8 cellular contexts compared by ENCODE assay signal in the genomic region with DNA sequence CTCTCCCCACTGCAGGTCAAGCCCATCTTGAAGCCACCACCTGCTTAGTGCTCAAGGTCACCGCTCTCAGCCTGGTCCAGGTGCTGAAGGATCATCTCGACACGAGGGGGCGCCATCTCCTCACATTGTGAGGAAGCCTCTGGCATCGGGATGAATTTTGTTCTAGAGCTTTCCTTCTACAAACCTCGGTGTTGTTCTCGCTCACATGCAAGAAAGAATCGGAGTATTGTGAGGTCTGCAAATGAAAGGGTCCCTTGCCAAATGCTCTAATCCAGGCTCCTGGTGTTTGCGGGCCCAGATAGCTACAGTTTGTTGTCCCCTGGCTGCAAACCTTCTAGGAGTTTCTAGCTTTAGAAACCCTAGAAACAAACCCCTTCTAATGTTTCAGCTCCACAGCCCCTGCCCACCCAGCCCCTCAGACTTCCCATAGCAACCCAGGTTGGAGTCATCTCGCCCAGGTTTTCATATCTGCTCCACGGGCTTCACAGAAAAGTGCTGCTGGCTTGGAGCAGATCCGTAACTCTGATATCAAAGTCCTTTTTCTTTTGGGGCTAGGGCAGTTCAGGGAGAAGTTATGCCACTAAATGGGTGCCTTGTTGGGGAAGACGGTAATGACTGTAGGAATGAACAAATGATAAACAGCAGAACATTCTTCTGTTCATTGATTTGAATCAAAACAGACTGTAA.
DNase-seq lines count a peak whose midpoint lies in the region; ATAC-seq and FAIRE-seq lines count a peak whose summit lies in the region.

No MANE protein-coding gene starts in this region.

- H3K9ac ChIP-seq in muscle layer of colon (ENCODE audit: low read length), result no peak overlapping the region

- H3K27me3 ChIP-seq in muscle layer of colon (ENCODE audit: control insufficient read depth in 1 of 2, insufficient read depth in 2 of 2, low read length in 2 of 2), result no peaks in the 10 kb centered on the region

- H3K36me3 ChIP-seq in muscle layer of colon (ENCODE audit: insufficient read depth, low read length), result no peaks in the 10 kb centered on the region

- peaks cover 10% of the 10 kb centered on the region for H3K4me1 ChIP-seq in muscle layer of colon (ENCODE audit: insufficient read depth, low read length)

- DNase-seq in Ammon's horn (ENCODE audit: low spot score) (peak; percentile 95), HTR-8/SVneo (ENCODE audit: insufficient read length, low spot score) (peak; percentile 74), NOMO-1 (lab: John Stamatoyannopoulos, UW; ENCODE audit: unreplicated experiment in 2 of 2) (peak; percentile 52 to 73), epidermal melanocyte (ENCODE audit: insufficient read length, low spot score) (peak; percentile 80)
- peak; percentile 53 to 95 (median 94) for DNase-seq in activated CD8-positive, alpha-beta memory T cell treated with anti-CD3 and anti-CD28 coated beads for 48 hours (ENCODE audit: low read depth in 2 of 3, low spot score in 2 of 3)
- DNase-seq in stimulated activated CD8-positive, alpha-beta memory T cell treated with anti-CD3 and anti-CD28 coated beads, Interleukin-7, amount 100 ng/mL, for 1 hour (ENCODE audit: low read depth in 2 of 2), result peak; percentile 75 to 93

- H3K9me3 ChIP-seq in muscle layer of colon (ENCODE audit: low read length), result no peaks in the 10 kb centered on the region

- FAIRE-seq in HTR-8/SVneo (lab: Jason Lieb, UNC), result peak; percentile 71

- peak; percentile 71 for ATAC-seq in GM19324 (IDR thresholded peaks at IDR 0.05; ENCODE audit: low FRiP score, unreplicated experiment)

- H3K4me3 ChIP-seq in muscle layer of colon (ENCODE audit: low read depth in 1 of 2, low read length in 2 of 2), result no peak overlapping the region

- H3K27ac ChIP-seq in muscle layer of colon (ENCODE audit: low read depth, low read length), result peak overlapping the region; percentile 6
